13 cellular contexts compared by ENCODE assay signal in the genomic region with DNA sequence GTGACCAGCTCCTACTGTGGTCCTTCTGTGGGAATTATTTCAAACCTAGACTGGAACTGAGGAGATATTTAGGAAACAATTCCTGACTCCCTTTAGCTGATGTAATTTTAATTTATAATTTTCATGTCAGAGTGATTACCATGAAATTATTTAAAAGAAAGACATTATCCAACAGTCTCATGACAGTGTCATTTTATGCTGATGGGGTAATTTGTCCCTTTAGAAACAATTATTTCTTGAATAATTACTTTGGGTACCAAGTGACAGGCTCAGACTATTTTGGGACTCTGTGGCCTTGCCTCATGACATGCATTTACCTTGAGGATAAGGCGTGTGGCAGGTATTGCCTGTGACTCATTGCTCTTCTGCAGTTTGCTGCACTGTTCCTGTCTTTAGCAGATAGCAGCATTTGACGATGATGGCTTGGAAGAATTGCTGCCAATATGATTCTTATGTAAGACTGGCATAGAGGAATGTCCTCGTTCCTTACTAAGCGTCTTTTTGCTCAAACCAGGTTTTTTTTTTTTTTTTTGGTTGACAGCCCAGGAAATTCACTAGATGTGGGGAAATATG.
"Had no signal": no experiment of that assay in that cellular context is flagged by ENCODE, and none has a peak within 500 bp of the region (broad histone marks: within the 10 kb centered on the region; RNA-seq: fewer than 3 reads in every experiment).

No MANE protein-coding gene starts in this region.

- ATAC-seq: activated CD4-positive, alpha-beta T cell treated with anti-CD3 and anti-CD28 coated beads for 36 hours; activated CD8-positive, alpha-beta T cell treated with anti-CD3 and anti-CD28 coated beads for 36 hours; left lobe of liver had no signal

- DNase-seq: activated CD4-positive, alpha-beta T cell treated with anti-CD3 and anti-CD28 coated beads for 36 hours; activated CD8-positive, alpha-beta memory T cell treated with anti-CD3 and anti-CD28 coated beads, Interleukin-2, amount 50 U/mL, for 48 hours; activated CD8-positive, alpha-beta T cell treated with anti-CD3 and anti-CD28 coated beads for 36 hours; central memory CD4-positive, alpha-beta T cell; effector CD4-positive, alpha-beta T cell; mesendoderm; nephron progenitor cell; stimulated activated CD4-positive, alpha-beta T cell treated with anti-CD3 and anti-CD28 coated beads, Interleukin-4, amount 100 ng/mL, for 1 hour; stimulated activated CD8-positive, alpha-beta memory T cell treated with anti-CD3 and anti-CD28 coated beads, Interleukin-4, amount 100 ng/mL, for 48 hours; WERI-Rb-1 had no signal

- H3K9me3 ChIP-seq: thoracic aorta had no signal

- H3K27ac ChIP-seq: coronary artery, thoracic aorta, WERI-Rb-1 had no signal

- H3K4me3 ChIP-seq: coronary artery, thoracic aorta had no signal

- H3K36me3 ChIP-seq: thoracic aorta, WERI-Rb-1 had no signal
